ENCODE assay signal across 10 cellular contexts in genomic region chr6:109397020-109397419, GRCh38. TPM values are rescaled to one million over a fixed set of nuclear protein-coding genes. Genes with fewer than 3 reads are reported as not detected.
DNase-seq lines count a peak whose midpoint lies in the region; ATAC-seq and TF ChIP-seq lines count a peak whose summit lies in the region.
"Had no signal": no experiment of that assay in that cellular context is flagged by ENCODE, and none has a peak within 500 bp of the region (broad histone marks: within the 10 kb centered on the region; RNA-seq: fewer than 3 reads in every experiment).

No MANE protein-coding gene starts in this region.

- peak; percentile 75; the same call in 2 of the 3 replicates for ATAC-seq in SK-N-SH treated with all-trans-retinoic acid at 6 μM for 48 hours
- ATAC-seq in foreskin keratinocyte = no peak
- no peak for ATAC-seq in GM21723 (IDR thresholded peaks at IDR 0.05; ENCODE audit: unreplicated experiment)

- H3K27me3 ChIP-seq in foreskin keratinocyte (no peaks in the 10 kb centered on the region), suprapubic skin (no peaks in the 10 kb centered on the region)
- H3K27me3 ChIP-seq: BLaER1, Peyer's patch had no signal

- peak; percentile 58 for TF ChIP-seq CTCF in foreskin keratinocyte (conservative IDR thresholded peaks at IDR 0.05)
- peak; percentile 12 to 15 for TF ChIP-seq CTCF in suprapubic skin (IDR thresholded peaks at IDR 0.05)

- H3K27ac ChIP-seq in foreskin keratinocyte (no peak overlapping the region), suprapubic skin (no peak overlapping the region)
- H3K27ac ChIP-seq: BLaER1, Peyer's patch had no signal

- WGBS in suprapubic skin = 83% methylated on average over 4 of the region's 4 CpGs

- no peaks in the 10 kb centered on the region for H3K9me3 ChIP-seq in suprapubic skin
- H3K9me3 ChIP-seq: BLaER1, Peyer's patch had no signal

- H3K4me1 ChIP-seq in foreskin keratinocyte (no peaks in the 10 kb centered on the region), suprapubic skin (peaks cover under 1% of the 10 kb centered on the region)
- H3K4me1 ChIP-seq: BLaER1, Peyer's patch had no signal

- no peaks in the 10 kb centered on the region for H3K36me3 ChIP-seq in suprapubic skin
- H3K36me3 ChIP-seq: BLaER1, Peyer's patch had no signal

- no peak for TF ChIP-seq POLR2A in suprapubic skin (IDR thresholded peaks at IDR 0.05)

- no peak overlapping the region for H3K4me3 ChIP-seq in suprapubic skin
- H3K4me3 ChIP-seq: BLaER1, Peyer's patch had no signal

- DNase-seq in NCI-H748 (lab: John Stamatoyannopoulos, UW; ENCODE audit: unreplicated experiment) (peak; percentile 4), NCI-H748 treated with DMSO at 0.1 percent for 48 hours (lab: John Stamatoyannopoulos, UW) (no peak), foreskin keratinocyte (no peak), suprapubic skin (ENCODE audit: low spot score in 2 of 2) (no peak), COLO829 (ENCODE audit: low spot score) (no peak), NCI-H1930 (lab: John Stamatoyannopoulos, UW) (no peak)
- DNase-seq: Peyer's patch had no signal

- TF ChIP-seq EP300 in suprapubic skin (IDR thresholded peaks at IDR 0.05) = no peak

TF ChIP-seq in SK-N-SH treated with all-trans-retinoic acid at 6 μM for 48 hours, 23 proteins besides CTCF, POLR2A, EP300 and RAD21:
- TF ChIP-seq PPARA (CRISPR knock-in tag; IDR thresholded peaks at IDR 0.05; ENCODE audit: borderline replicate concordance) = no peak
- no peak for TF ChIP-seq ESRRG (CRISPR knock-in tag; IDR thresholded peaks at IDR 0.05)
- TF ChIP-seq PATZ1 (CRISPR knock-in tag; IDR thresholded peaks at IDR 0.05; ENCODE audit: borderline replicate concordance) = no peak
- no peak for TF ChIP-seq ZNF8 (CRISPR knock-in tag; IDR thresholded peaks at IDR 0.05)
- no peak for TF ChIP-seq ZNF565 (CRISPR knock-in tag; conservative IDR thresholded peaks at IDR 0.05; ENCODE audit: low read depth)
- TF ChIP-seq, protein P1, sequence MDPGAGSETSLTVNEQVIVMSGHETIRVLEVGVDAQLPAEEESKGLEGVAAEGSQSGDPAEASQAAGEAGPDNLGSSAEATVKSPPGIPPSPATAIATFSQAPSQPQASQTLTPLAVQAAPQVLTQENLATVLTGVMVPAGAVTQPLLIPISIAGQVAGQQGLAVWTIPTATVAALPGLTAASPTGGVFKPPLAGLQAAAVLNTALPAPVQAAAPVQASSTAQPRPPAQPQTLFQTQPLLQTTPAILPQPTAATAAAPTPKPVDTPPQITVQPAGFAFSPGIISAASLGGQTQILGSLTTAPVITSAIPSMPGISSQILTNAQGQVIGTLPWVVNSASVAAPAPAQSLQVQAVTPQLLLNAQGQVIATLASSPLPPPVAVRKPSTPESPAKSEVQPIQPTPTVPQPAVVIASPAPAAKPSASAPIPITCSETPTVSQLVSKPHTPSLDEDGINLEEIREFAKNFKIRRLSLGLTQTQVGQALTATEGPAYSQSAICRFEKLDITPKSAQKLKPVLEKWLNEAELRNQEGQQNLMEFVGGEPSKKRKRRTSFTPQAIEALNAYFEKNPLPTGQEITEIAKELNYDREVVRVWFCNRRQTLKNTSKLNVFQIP (CRISPR knock-in tag; IDR thresholded peaks at IDR 0.05; ENCODE audit: borderline replicate concordance, low read depth) = no peak
- no peak for TF ChIP-seq SNAI2 (CRISPR knock-in tag; IDR thresholded peaks at IDR 0.05)
- TF ChIP-seq GLIS3 (CRISPR knock-in tag; IDR thresholded peaks at IDR 0.05) = no peak
- no peak for TF ChIP-seq CSRNP3 (CRISPR knock-in tag; IDR thresholded peaks at IDR 0.05)
- no peak for TF ChIP-seq ZNF70 (CRISPR knock-in tag; IDR thresholded peaks at IDR 0.05)
- TF ChIP-seq RARB (CRISPR knock-in tag; IDR thresholded peaks at IDR 0.05) = no peak
- TF ChIP-seq, protein P2, sequence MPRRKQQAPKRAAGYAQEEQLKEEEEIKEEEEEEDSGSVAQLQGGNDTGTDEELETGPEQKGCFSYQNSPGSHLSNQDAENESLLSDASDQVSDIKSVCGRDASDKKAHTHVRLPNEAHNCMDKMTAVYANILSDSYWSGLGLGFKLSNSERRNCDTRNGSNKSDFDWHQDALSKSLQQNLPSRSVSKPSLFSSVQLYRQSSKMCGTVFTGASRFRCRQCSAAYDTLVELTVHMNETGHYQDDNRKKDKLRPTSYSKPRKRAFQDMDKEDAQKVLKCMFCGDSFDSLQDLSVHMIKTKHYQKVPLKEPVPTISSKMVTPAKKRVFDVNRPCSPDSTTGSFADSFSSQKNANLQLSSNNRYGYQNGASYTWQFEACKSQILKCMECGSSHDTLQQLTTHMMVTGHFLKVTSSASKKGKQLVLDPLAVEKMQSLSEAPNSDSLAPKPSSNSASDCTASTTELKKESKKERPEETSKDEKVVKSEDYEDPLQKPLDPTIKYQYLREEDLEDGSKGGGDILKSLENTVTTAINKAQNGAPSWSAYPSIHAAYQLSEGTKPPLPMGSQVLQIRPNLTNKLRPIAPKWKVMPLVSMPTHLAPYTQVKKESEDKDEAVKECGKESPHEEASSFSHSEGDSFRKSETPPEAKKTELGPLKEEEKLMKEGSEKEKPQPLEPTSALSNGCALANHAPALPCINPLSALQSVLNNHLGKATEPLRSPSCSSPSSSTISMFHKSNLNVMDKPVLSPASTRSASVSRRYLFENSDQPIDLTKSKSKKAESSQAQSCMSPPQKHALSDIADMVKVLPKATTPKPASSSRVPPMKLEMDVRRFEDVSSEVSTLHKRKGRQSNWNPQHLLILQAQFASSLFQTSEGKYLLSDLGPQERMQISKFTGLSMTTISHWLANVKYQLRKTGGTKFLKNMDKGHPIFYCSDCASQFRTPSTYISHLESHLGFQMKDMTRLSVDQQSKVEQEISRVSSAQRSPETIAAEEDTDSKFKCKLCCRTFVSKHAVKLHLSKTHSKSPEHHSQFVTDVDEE (CRISPR knock-in tag; IDR thresholded peaks at IDR 0.05) = no peak
- TF ChIP-seq, protein P3, sequence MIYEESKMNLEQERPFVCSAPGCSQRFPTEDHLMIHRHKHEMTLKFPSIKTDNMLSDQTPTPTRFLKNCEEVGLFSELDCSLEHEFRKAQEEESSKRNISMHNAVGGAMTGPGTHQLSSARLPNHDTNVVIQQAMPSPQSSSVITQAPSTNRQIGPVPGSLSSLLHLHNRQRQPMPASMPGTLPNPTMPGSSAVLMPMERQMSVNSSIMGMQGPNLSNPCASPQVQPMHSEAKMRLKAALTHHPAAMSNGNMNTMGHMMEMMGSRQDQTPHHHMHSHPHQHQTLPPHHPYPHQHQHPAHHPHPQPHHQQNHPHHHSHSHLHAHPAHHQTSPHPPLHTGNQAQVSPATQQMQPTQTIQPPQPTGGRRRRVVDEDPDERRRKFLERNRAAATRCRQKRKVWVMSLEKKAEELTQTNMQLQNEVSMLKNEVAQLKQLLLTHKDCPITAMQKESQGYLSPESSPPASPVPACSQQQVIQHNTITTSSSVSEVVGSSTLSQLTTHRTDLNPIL (CRISPR knock-in tag; IDR thresholded peaks at IDR 0.05; ENCODE audit: low read depth) = no peak
TF ChIP-seq in SK-N-SH treated with all-trans-retinoic acid at 6 μM for 48 hours: peak in this region for 0.

RNA-seq across cellular contexts. Expression of gene CD164, which starts 14.8 kb away (rescaled TPM):
- total RNA-seq in foreskin keratinocyte (138 and 154 TPM in 2 replicates), suprapubic skin (100 to 1,000 TPM; 122 to 174 (median 139) TPM)
- polyA plus RNA-seq in foreskin keratinocyte = 82.1 and 82.4 TPM in 2 replicates

RNA-seq across cellular contexts. Expression of gene PPIL6, which starts 43.4 kb away (rescaled TPM):
- total RNA-seq in foreskin keratinocyte (0.46 and 0.71 TPM in 2 replicates), suprapubic skin (1 to 10 TPM; 1.7 to 7.9 (median 3.2) TPM)
- 0.16 and 0.32 TPM in 2 replicates for polyA plus RNA-seq in foreskin keratinocyte

RNA-seq across cellular contexts. Expression of gene SMPD2, which starts 43.5 kb away (rescaled TPM):
- 12.7 and 16.0 TPM in 2 replicates for total RNA-seq in foreskin keratinocyte
- 15.5 and 17.3 TPM in 2 replicates for polyA plus RNA-seq in foreskin keratinocyte
- total RNA-seq in suprapubic skin = 10 to 100 TPM; 21.8 to 34.5 (median 28.1) TPM

RNA-seq across cellular contexts. Expression of gene MICAL1, which starts 58.6 kb away (rescaled TPM):
- total RNA-seq in foreskin keratinocyte (25.8 and 39.7 TPM in 2 replicates), suprapubic skin (10 to 100 TPM; 22.0 to 45.9 (median 28.8) TPM)
- polyA plus RNA-seq in foreskin keratinocyte = 19.7 and 28.3 TPM in 2 replicates
